In the genomic region with DNA sequence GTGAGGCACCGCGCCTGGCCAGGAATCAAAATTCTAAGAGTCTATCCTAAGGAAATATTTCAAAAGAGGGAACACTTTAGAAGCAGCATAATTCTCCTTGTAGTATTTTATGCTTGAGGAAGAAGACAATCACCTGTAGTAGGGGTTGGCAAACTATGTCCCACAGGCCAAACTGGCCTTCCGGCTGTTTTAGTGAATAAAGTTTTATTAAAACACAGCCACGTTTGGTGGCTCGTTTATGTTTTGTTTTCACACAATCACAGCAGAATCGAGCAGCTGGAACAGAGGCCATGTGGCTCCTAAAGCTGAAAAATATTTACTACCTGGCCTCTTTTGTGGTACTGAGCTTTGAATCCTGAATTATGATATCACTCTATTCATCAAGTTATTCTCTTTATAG, we compare ENCODE assay signal across 16 cellular contexts.
DNase-seq lines count a peak whose midpoint lies in the region; ATAC-seq, FAIRE-seq and TF ChIP-seq lines count a peak whose summit lies in the region.
"Had no signal": no experiment of that assay in that cellular context is flagged by ENCODE, and none has a peak within 500 bp of the region (broad histone marks: within the 10 kb centered on the region; RNA-seq: fewer than 3 reads in every experiment).

No MANE protein-coding gene starts in this region.

- H3K9me3 ChIP-seq in HepG2 (ENCODE audit: low read length) (no peaks in the 10 kb centered on the region), right lobe of liver (no peaks in the 10 kb centered on the region), SU-DHL-6 (ENCODE audit: insufficient read depth, low read length) (no peaks in the 10 kb centered on the region), lower lobe of right lung (no peaks in the 10 kb centered on the region)
- H3K9me3 ChIP-seq: BLaER1, HAP-1 had no signal

- no peaks in the 10 kb centered on the region for H3K9me2 ChIP-seq in SU-DHL-6 (replicated peaks; ENCODE audit: insufficient read depth, low read length)

- no peak for TF ChIP-seq RAD21 in HepG2 (CRISPR knock-in tag; IDR thresholded peaks at IDR 0.05)

- H3K27ac Mint-ChIP-seq in nephron progenitor cell, result peak overlapping the region; percentile 45
- H3K27ac Mint-ChIP-seq: CD14-positive monocyte; CD4-positive, alpha-beta memory T cell had no signal

- BruUV-seq in HepG2 (replicated peaks; lab: Mats Ljungman, UMichigan), result no TSS peak

- CTCF ChIA-PET in HepG2 (lab: Yijun Ruan, JAX; ENCODE audit: low intra/inter-chr PET ratio, low total read pairs), result no interaction called here

- WGBS in HepG2 (ENCODE audit: low lambda C conversion rate), result 94% methylated on average over 6 of the region's 6 CpGs
- 84% methylated on average over 5 of the region's 6 CpGs for WGBS in right lobe of liver (ENCODE audit: insufficient coverage, low coverage, low lambda C conversion rate, missing lambda C conversion rate)

- H3K4me1 ChIP-seq in HepG2 (ENCODE audit: insufficient read depth, low read length) (peaks cover 31% of the 10 kb centered on the region), right lobe of liver (peaks cover 0 to 18% (median 6%) of the 10 kb centered on the region in 4 donors), lower lobe of right lung (no peaks in the 10 kb centered on the region)

- no peak overlapping the region for H3K27ac ChIP-seq in HepG2 (ENCODE audit: extremely low read length, insufficient read depth, low read length)
- H3K27ac ChIP-seq in right lobe of liver, result no peak overlapping the region
- peak overlapping the region; percentile 97 for H3K27ac ChIP-seq in SU-DHL-6 (ENCODE audit: low read depth, low read length)
- no peak overlapping the region for H3K27ac ChIP-seq in lower lobe of right lung
- H3K27ac ChIP-seq: 22Rv1, BLaER1 had no signal

- TF ChIP-seq POLR2A in HepG2 (IDR thresholded peaks at IDR 0.05; ENCODE audit: insufficient read depth in 1 of 2, low read depth in 2 of 2, low read length in 2 of 2), result no peak
- TF ChIP-seq POLR2A in right lobe of liver (IDR thresholded peaks at IDR 0.05), result no peak

- H3K27me3 ChIP-seq in HepG2 (ENCODE audit: control insufficient read depth in 1 of 2, insufficient read depth in 2 of 2, low read length in 2 of 2) (no peaks in the 10 kb centered on the region), right lobe of liver (no peaks in the 10 kb centered on the region), SU-DHL-6 (ENCODE audit: low read length) (no peaks in the 10 kb centered on the region), lower lobe of right lung (ENCODE audit: low read depth) (no peaks in the 10 kb centered on the region)
- H3K27me3 ChIP-seq: BLaER1 had no signal

- in situ Hi-C loops in HepG2 (cut with HindIII; ENCODE audit: extremely low pct_ligation_motif_present, low pct_unique_long_range_greater_than_20kb), result no loop called here

- no peak overlapping the region for H3K4me3 Mint-ChIP-seq in nephron progenitor cell
- H3K4me3 Mint-ChIP-seq: CD14-positive monocyte; CD4-positive, alpha-beta memory T cell had no signal

- no peak for TF ChIP-seq EP300 in HepG2 (IDR thresholded peaks at IDR 0.05; ENCODE audit: low read depth in 2 of 2, low read length in 2 of 2)
- TF ChIP-seq EP300 in HepG2 (CRISPR knock-in tag; IDR thresholded peaks at IDR 0.05; ENCODE audit: borderline replicate concordance), result no peak

- POLR2A ChIA-PET in HepG2 (lab: Yijun Ruan, JAX), result no interaction called here

- DNase-seq in HepG2 (ENCODE audit: low spot score) (no peak), right lobe of liver (no peak), nephron progenitor cell (no peak), lower lobe of right lung (no peak), NCI-H2107 treated with DMSO at 0.1 percent for 48 hours (lab: John Stamatoyannopoulos, UW; ENCODE audit: unreplicated experiment) (no peak), anterior cingulate cortex (lab: John Stamatoyannopoulos, UW) (no peak)
- DNase-seq: CD4-positive, alpha-beta memory T cell; DMS153; DMS79; GF-D8; IMR-90 had no signal

- H3K9ac ChIP-seq in HepG2 (ENCODE audit: insufficient read depth, low read depth, low read length) (no peak overlapping the region), SU-DHL-6 (ENCODE audit: low read length) (peak overlapping the region; percentile 52)
- H3K9ac ChIP-seq: BLaER1 had no signal

- TF ChIP-seq CTCF in HepG2 (CRISPR knock-in tag; IDR thresholded peaks at IDR 0.05) (no peak), right lobe of liver (IDR thresholded peaks at IDR 0.05) (no peak), SU-DHL-6 (IDR thresholded peaks at IDR 0.05; ENCODE audit: insufficient read depth, low read length, poor library complexity, severe bottlenecking) (no peak), nephron progenitor cell (IDR thresholded peaks at IDR 0.05) (no peak), lower lobe of right lung (IDR thresholded peaks at IDR 0.05) (no peak)

- H4K20me1 ChIP-seq in HepG2 (ENCODE audit: insufficient read depth, low read length), result no peaks in the 10 kb centered on the region
- H4K20me1 ChIP-seq in SU-DHL-6 (ENCODE audit: low read depth, low read length), result no peaks in the 10 kb centered on the region
- H4K20me1 ChIP-seq: BLaER1 had no signal

- H3K27me3 Mint-ChIP-seq in nephron progenitor cell (ENCODE audit: low read depth, poor library complexity), result peaks cover 3% of the 10 kb centered on the region
- H3K27me3 Mint-ChIP-seq: CD4-positive, alpha-beta memory T cell had no signal

- peaks cover 40% of the 10 kb centered on the region for H3K4me1 Mint-ChIP-seq in nephron progenitor cell
- H3K4me1 Mint-ChIP-seq: CD4-positive, alpha-beta memory T cell had no signal

- peak overlapping the region; percentile 19 for H2AFZ ChIP-seq in HepG2 (ENCODE audit: low read length)
- H2AFZ ChIP-seq in SU-DHL-6 (ENCODE audit: low read depth, low read length, severe bottlenecking), result peak overlapping the region; percentile 16

- H3K36me3 Mint-ChIP-seq in nephron progenitor cell (ENCODE audit: low read depth), result no peaks in the 10 kb centered on the region
- H3K36me3 Mint-ChIP-seq: CD14-positive monocyte; CD4-positive, alpha-beta memory T cell had no signal

- no peak overlapping the region for H3K4me3 ChIP-seq in HepG2 (replicated peaks in 1 of 3; ENCODE audit: insufficient read depth in 1 of 3, low read depth in 2 of 3, low read length in 3 of 3)
- no peak overlapping the region for H3K4me3 ChIP-seq in right lobe of liver
- no peak overlapping the region for H3K4me3 ChIP-seq in SU-DHL-6 (ENCODE audit: insufficient read depth, low read length, poor library complexity, severe bottlenecking)
- no peak overlapping the region for H3K4me3 ChIP-seq in lower lobe of right lung
- H3K4me3 ChIP-seq: BLaER1, HAP-1 had no signal

- H3K9me3 Mint-ChIP-seq in nephron progenitor cell, result no peaks in the 10 kb centered on the region
- H3K9me3 Mint-ChIP-seq: CD14-positive monocyte; CD4-positive, alpha-beta memory T cell had no signal

- H3K79me2 ChIP-seq in HepG2 (ENCODE audit: insufficient read depth, low read length) (no peaks in the 10 kb centered on the region), SU-DHL-6 (ENCODE audit: insufficient read depth, low read length) (no peaks in the 10 kb centered on the region)

- intact Hi-C loops in HepG2 (cut with micrococcal nuclease; ENCODE audit: unreplicated experiment) (no loop called here), right lobe of liver (cut with DNase I) (no loop called here), lower lobe of right lung (cut with DNase I) (no loop called here)

- ATAC-seq in HepG2, result no peak
- no peak for ATAC-seq in right lobe of liver
- ATAC-seq in lower lobe of right lung, result no peak

- H3F3A ChIP-seq in SU-DHL-6 (ENCODE audit: insufficient read depth), result peaks cover 55% of the 10 kb centered on the region

- H3K4me2 ChIP-seq in HepG2 (ENCODE audit: low read depth, low read length) (no peak overlapping the region), SU-DHL-6 (ENCODE audit: low read depth, low read length, poor library complexity, severe bottlenecking) (peak overlapping the region; percentile 80)
- H3K4me2 ChIP-seq: BLaER1 had no signal

- no peaks in the 10 kb centered on the region for H3K36me3 ChIP-seq in HepG2 (replicated peaks in 1 of 2; ENCODE audit: control insufficient read depth in 1 of 2, insufficient read depth in 2 of 2, low read length in 2 of 2)
- H3K36me3 ChIP-seq in right lobe of liver, result no peaks in the 10 kb centered on the region
- H3K36me3 ChIP-seq in SU-DHL-6 (ENCODE audit: low read length), result no peaks in the 10 kb centered on the region
- no peaks in the 10 kb centered on the region for H3K36me3 ChIP-seq in lower lobe of right lung
- H3K36me3 ChIP-seq: BLaER1, HAP-1 had no signal

- no peak for FAIRE-seq in HepG2 (lab: Jason Lieb, UNC)

TF ChIP-seq in HepG2, 621 proteins besides CTCF, POLR2A, EP300 and RAD21 (continues in another document):
- TF ChIP-seq ZNF883 (CRISPR knock-in tag; IDR thresholded peaks at IDR 0.05; ENCODE audit: not compliant biosample characterization) (no peak), MIER3 (CRISPR knock-in tag; IDR thresholded peaks at IDR 0.05; ENCODE audit: borderline replicate concordance) (no peak)
- TF ChIP-seq, protein P1, sequence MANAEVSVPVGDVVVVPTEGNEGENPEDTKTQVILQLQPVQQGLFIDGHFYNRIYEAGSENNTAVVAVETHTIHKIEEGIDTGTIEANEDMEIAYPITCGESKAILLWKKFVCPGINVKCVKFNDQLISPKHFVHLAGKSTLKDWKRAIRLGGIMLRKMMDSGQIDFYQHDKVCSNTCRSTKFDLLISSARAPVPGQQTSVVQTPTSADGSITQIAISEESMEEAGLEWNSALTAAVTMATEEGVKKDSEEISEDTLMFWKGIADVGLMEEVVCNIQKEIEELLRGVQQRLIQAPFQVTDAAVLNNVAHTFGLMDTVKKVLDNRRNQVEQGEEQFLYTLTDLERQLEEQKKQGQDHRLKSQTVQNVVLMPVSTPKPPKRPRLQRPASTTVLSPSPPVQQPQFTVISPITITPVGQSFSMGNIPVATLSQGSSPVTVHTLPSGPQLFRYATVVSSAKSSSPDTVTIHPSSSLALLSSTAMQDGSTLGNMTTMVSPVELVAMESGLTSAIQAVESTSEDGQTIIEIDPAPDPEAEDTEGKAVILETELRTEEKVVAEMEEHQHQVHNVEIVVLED (CRISPR knock-in tag; IDR thresholded peaks at IDR 0.05; ENCODE audit: borderline replicate concordance), result no peak
